In the genomic region with DNA sequence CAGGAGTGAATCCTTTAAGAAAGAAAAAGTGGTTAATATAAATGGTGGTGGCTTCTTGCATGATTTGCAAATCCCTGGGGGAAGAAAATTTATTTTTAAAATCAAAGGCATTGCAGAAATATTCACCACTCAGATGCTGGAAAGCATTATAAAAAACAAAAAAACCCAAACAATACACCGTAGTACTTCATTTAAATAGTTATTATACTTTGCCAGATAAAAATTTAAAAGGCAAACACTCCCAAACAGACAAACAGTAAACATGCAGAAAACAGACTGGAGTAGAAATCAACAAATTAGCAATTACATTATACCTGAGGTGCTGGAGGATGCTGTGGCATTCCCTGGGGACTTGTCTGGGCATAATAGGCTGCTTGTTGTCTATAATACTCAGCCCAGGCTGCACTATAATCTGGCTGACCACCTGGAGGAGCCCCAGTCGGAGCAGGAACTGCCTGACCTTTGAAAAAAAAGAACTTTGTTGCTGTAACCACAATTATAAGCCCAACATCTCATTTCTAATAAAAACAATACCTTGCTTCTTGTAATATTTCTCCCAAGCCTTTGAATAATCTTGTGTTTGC, we compare ENCODE assay signal across 9 cellular contexts. TPM values are rescaled to one million over a fixed set of nuclear protein-coding genes. Genes with fewer than 3 reads are reported as not detected.
DNase-seq lines count a peak whose midpoint lies in the region; ATAC-seq and TF ChIP-seq lines count a peak whose summit lies in the region.
"Had no signal": no experiment of that assay in that cellular context is flagged by ENCODE, and none has a peak within 500 bp of the region (broad histone marks: within the 10 kb centered on the region; RNA-seq: fewer than 3 reads in every experiment).

No MANE protein-coding gene starts in this region.

- H3K36me3 ChIP-seq in mesendoderm (ENCODE audit: control insufficient read depth, insufficient read depth, low read length) = peaks cover 6% of the 10 kb centered on the region

- H3K4me2 ChIP-seq in mesendoderm (ENCODE audit: low read length) = no peak overlapping the region

- no peak overlapping the region for H3K4ac ChIP-seq in mesendoderm (ENCODE audit: low read depth, low read length)

- no peaks in the 10 kb centered on the region for H3K4me1 ChIP-seq in mesendoderm (ENCODE audit: control insufficient read depth, low read depth, low read length)

- no peak overlapping the region for H2BK15ac ChIP-seq in mesendoderm (replicated peaks; ENCODE audit: low read depth)

- no peaks in the 10 kb centered on the region for H3K27me3 ChIP-seq in mesendoderm (ENCODE audit: insufficient read depth, low read length, poor library complexity)
- H3K27me3 ChIP-seq: adrenal gland had no signal

- no peak overlapping the region for H2BK5ac ChIP-seq in mesendoderm (ENCODE audit: low read length)

- no peak overlapping the region for H3K23ac ChIP-seq in mesendoderm (ENCODE audit: low read length)

- no peak overlapping the region for H3K56ac ChIP-seq in mesendoderm (ENCODE audit: low read length)

- no peaks in the 10 kb centered on the region for H3K79me1 ChIP-seq in mesendoderm (ENCODE audit: low read length)

- 100% methylated on average over 1 of the region's 2 CpGs for WGBS in mesendoderm (ENCODE audit: extremely low coverage, insufficient coverage, low lambda C conversion rate)

- peak; percentile 12; the same call in 1 of the 2 replicates for TF ChIP-seq CTCF in GM12874 (IDR thresholded peaks at IDR 0.05; ENCODE audit: insufficient read depth, low read depth, low read length)
- TF ChIP-seq CTCF in astrocyte of the spinal cord (IDR thresholded peaks at IDR 0.05; ENCODE audit: low read depth, low read length) = peak; percentile 46

- no peak overlapping the region for H2BK120ac ChIP-seq in mesendoderm (ENCODE audit: low read depth, low read length)

- no peak overlapping the region for H4K8ac ChIP-seq in mesendoderm (ENCODE audit: low read depth, low read length)

- H3K79me2 ChIP-seq in mesendoderm (ENCODE audit: control insufficient read depth, insufficient read depth, low read length) = peaks cover 4% of the 10 kb centered on the region

- no peak overlapping the region for H4K5ac ChIP-seq in mesendoderm (ENCODE audit: low read length)

- H3K9ac ChIP-seq in mesendoderm (ENCODE audit: low read length) = no peak overlapping the region

- no peak overlapping the region for H3K4me3 ChIP-seq in astrocyte of the spinal cord (ENCODE audit: low read depth, low read length)
- no peak overlapping the region for H3K4me3 ChIP-seq in mesendoderm (ENCODE audit: low read length)
- H3K4me3 ChIP-seq: adrenal gland, skin epidermis had no signal

- H3K18ac ChIP-seq in mesendoderm (ENCODE audit: low read length) = no peak overlapping the region

- no peak overlapping the region for H3K27ac ChIP-seq in mesendoderm (ENCODE audit: low read depth, low read length)
- H3K27ac ChIP-seq: adrenal gland, skin epidermis had no signal

- in situ Hi-C loops in astrocyte of the spinal cord (cut with HindIII; ENCODE audit: low sequenced_read_pairs) = no loop called here

- peak; percentile 44 for DNase-seq in astrocyte of the spinal cord (ENCODE audit: low read depth, low spot score)
- peak; percentile 30 for DNase-seq in mesendoderm
- no peak for DNase-seq in globus pallidus (ENCODE audit: low spot score)
- DNase-seq in middle frontal gyrus (ENCODE audit: extremely low spot score, low spot score) = no peak

- no peak overlapping the region for H2AK5ac ChIP-seq in mesendoderm (ENCODE audit: low read length)

- ATAC-seq in HG03442 (IDR thresholded peaks at IDR 0.05; ENCODE audit: unreplicated experiment) (peak; percentile 51), GM18520 (IDR thresholded peaks at IDR 0.05; ENCODE audit: unreplicated experiment) (no peak)

RNA-seq across cellular contexts. Expression of gene FUBP1, which starts 29.9 kb away (rescaled TPM):
- polyA plus RNA-seq in mesendoderm (2013, experiment 1 of 2) = 264 TPM
- 264 TPM for polyA plus RNA-seq in mesendoderm (2013, experiment 2 of 2)

RNA-seq across cellular contexts. Expression of gene DNAJB4, which starts 55.8 kb away (rescaled TPM):
- 10.3 TPM for polyA plus RNA-seq in mesendoderm (2013, experiment 1 of 2)
- 10.8 TPM for polyA plus RNA-seq in mesendoderm (2013, experiment 2 of 2)

Comparison
In these comparisons a context has a peak if more than half of its experiments do, and no peak if none do; other contexts are left out.
1. DNase-seq: peak in astrocyte of the spinal cord (single experiment) and mesendoderm (single experiment); none in globus pallidus (single experiment) and middle frontal gyrus (single experiment).